ENCODE assay signal across 8 cellular contexts in genomic region chr17:20226814-20227482, GRCh38.
DNase-seq lines count a peak whose midpoint lies in the region; ATAC-seq, FAIRE-seq and TF ChIP-seq lines count a peak whose summit lies in the region.

No MANE protein-coding gene starts in this region.

- in situ Hi-C loops in KBM-7 (cut with MboI; ENCODE audit: low pct_unique_long_range_greater_than_20kb, low sequenced_read_pairs) = no loop called here

- H3K27me3 Mint-ChIP-seq in neural crest cell (ENCODE audit: low read depth) = no peaks in the 10 kb centered on the region

- H3K9me3 Mint-ChIP-seq in neural crest cell = no peaks in the 10 kb centered on the region

- peak; percentile 62 for FAIRE-seq in GM12891 (lab: Jason Lieb, UNC)

- peaks cover 34% of the 10 kb centered on the region for H3K4me1 Mint-ChIP-seq in neural crest cell

- TF ChIP-seq POLR2A in GM12891 (IDR thresholded peaks at IDR 0.05; ENCODE audit: low read depth, low read length) = no peak

- H3K4me3 ChIP-seq in fibroblast of pulmonary artery (replicated peaks; ENCODE audit: low read depth, low read length) = no peak overlapping the region

- peak; percentile 94 for ATAC-seq in stimulated activated naive CD8-positive, alpha-beta T cell treated with anti-CD3 and anti-CD28 coated beads, Interleukin-15, Interleukin-2, amounts not matched to agents 100 U/mL and 50 U/mL, for 24 hours
- ATAC-seq in GM21737 (IDR thresholded peaks at IDR 0.05; ENCODE audit: unreplicated experiment) = no peak

- no peak overlapping the region for H3K4me3 Mint-ChIP-seq in neural crest cell

- H3K36me3 Mint-ChIP-seq in neural crest cell (ENCODE audit: low read depth) = peaks cover 9% of the 10 kb centered on the region

- H3K27ac Mint-ChIP-seq in neural crest cell (ENCODE audit: unreplicated experiment) = no peak overlapping the region

- DNase-seq in GM12891 (ENCODE audit: insufficient read length, low spot score) (peak; percentile 45), KBM-7 (peak; percentile 82), RPMI7951 (ENCODE audit: low read depth) (peak; percentile 69), activated T-helper 1 cell treated with Interleukin-2 at 50 U/mL for 16 hours (ENCODE audit: low read depth) (peak; percentile 51), fibroblast of pulmonary artery (ENCODE audit: low read depth) (peak; percentile 78), neural crest cell (ENCODE audit: low read depth, low spot score) (peak; percentile 77)
- DNase-seq in stimulated activated naive CD8-positive, alpha-beta T cell treated with anti-CD3 and anti-CD28 coated beads, Interleukin-15, Interleukin-2, amounts not matched to agents 100 U/mL and 50 U/mL, for 24 hours = peak; percentile 83

- TF ChIP-seq CTCF in fibroblast of pulmonary artery (IDR thresholded peaks at IDR 0.05; ENCODE audit: low read length, missing control alignments) (peak; percentile 91), neural crest cell (conservative IDR thresholded peaks at IDR 0.05) (peak; percentile 88)

TF ChIP-seq in GM12891, 5 proteins besides CTCF, POLR2A, EP300 and RAD21:
- TF ChIP-seq POU2F2 (IDR thresholded peaks at IDR 0.05; ENCODE audit: low read depth, low read length) = 0 out of 2 replicates have a peak, but pooled peaks have one; percentile 13
- TF ChIP-seq SPI1 (IDR thresholded peaks at IDR 0.05; ENCODE audit: low read depth, low read length) = no peak
